In the genomic region with DNA sequence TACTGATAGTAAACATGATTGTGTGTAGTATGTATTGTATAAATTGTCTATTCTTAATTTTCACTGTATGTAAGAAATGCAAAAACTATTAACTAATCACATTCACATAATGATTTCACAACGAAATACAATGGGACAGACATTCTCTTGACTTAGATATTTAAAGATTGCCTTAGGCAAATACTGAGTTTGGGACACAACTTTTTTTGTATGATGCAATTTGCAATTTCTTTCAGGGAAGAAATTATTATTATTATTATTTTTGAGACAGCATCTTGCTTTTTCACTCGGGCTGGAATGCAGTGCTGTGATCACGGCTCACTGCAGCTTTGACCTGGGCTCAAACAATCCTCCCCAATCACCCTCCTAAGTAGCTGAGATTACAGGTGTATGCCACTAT, we compare ENCODE assay signal across 6 cellular contexts.
"Had no signal": no experiment of that assay in that cellular context is flagged by ENCODE, and none has a peak within 500 bp of the region (broad histone marks: within the 10 kb centered on the region; RNA-seq: fewer than 3 reads in every experiment).

No MANE protein-coding gene starts in this region.

- ATAC-seq: HepG2 had no signal

- DNase-seq: IMR-90, KBM-7, KG1 had no signal

- H3K27ac ChIP-seq: HL-60 had no signal

- FAIRE-seq: HepG2, HTR-8/SVneo had no signal
